ENCODE assay signal across 5 cellular contexts in the genomic region with DNA sequence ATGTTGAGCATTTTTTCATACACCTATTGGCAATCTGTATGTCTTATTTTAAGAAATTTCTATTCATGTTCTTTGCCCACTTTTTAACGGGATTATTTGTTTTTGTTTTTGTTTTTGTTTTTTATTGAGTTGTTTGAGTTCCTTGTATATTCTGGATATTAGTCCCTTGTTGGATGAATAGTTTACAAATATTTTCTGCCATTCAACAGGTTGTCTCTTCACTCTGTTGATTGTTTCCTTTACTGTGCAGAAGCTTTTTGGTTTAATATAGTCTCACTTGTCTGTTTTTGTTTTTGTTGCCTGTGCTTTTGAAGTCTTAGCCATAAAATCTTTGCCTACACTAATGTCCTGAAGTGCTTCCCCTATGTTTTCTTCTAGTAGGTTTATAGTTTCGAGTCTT.
DNase-seq lines count a peak whose midpoint lies in the region; FAIRE-seq and TF ChIP-seq lines count a peak whose summit lies in the region.
"Not testable (repeated sequence)": the region's sequence is repeated elsewhere in the genome, so short reads cannot be mapped to it uniquely, and the experiment has no call there.

No MANE protein-coding gene starts in this region.

- CTCF ChIA-PET in HEK293 (lab: Yijun Ruan, JAX) = not testable (repeated sequence)

- not testable (repeated sequence) for H3K27me3 ChIP-seq in astrocyte (ENCODE audit: insufficient read depth, low read length)

- not testable (repeated sequence) for H2AFZ ChIP-seq in astrocyte (ENCODE audit: low read depth, low read length)

- FAIRE-seq in astrocyte (lab: Jason Lieb, UNC) (peak; percentile 89), colon (lab: Jason Lieb, UNC) (peak; percentile 72), islet of Langerhans (lab: Jason Lieb, UNC) (peak; percentile 60), kidney (lab: Jason Lieb, UNC) (peak; percentile 89)

- POLR2A ChIA-PET in HEK293 (lab: Yijun Ruan, JAX) = not testable (repeated sequence)

- not testable (repeated sequence) for TF ChIP-seq CTCF in HEK293 (tag by site-specific recombination; IDR thresholded peaks at IDR 0.05); astrocyte (IDR thresholded peaks at IDR 0.05; ENCODE audit: insufficient read depth, low read depth, low read length); kidney (IDR thresholded peaks at IDR 0.05; ENCODE audit: borderline replicate concordance, extremely low read depth, insufficient read depth)

- H3K4me2 ChIP-seq in astrocyte (ENCODE audit: low read length) = not testable (repeated sequence)

- H3K27ac Mint-ChIP-seq in astrocyte (ENCODE audit: unreplicated experiment) = not testable (repeated sequence)

- not testable (repeated sequence) for H3K27me3 Mint-ChIP-seq in astrocyte (ENCODE audit: low read depth, unreplicated experiment)

- H3K79me2 ChIP-seq in astrocyte (ENCODE audit: insufficient read depth, low read length) = not testable (repeated sequence)

- not testable (repeated sequence) for H3K4me1 Mint-ChIP-seq in astrocyte (ENCODE audit: low read depth, unreplicated experiment)

- intact Hi-C loops in kidney (cut with DNase I) = not testable (repeated sequence)

- not testable (repeated sequence) for H3K4me1 ChIP-seq in HEK293 (ENCODE audit: control insufficient read depth, insufficient read depth, low read length); astrocyte (ENCODE audit: insufficient read depth, low read length); kidney (ENCODE audit: control insufficient read depth in 1 of 2, insufficient read depth in 1 of 2, low read depth in 1 of 2, low read length in 2 of 2)

- H3K36me3 ChIP-seq in HEK293 (ENCODE audit: control insufficient read depth in 2 of 2, insufficient read depth in 1 of 2, low read length in 2 of 2); astrocyte (ENCODE audit: insufficient read depth, low read length); kidney (ENCODE audit: control insufficient read depth in 1 of 2, insufficient read depth in 2 of 2, low read length in 2 of 2): not testable (repeated sequence)

- H3K36me3 Mint-ChIP-seq in astrocyte (ENCODE audit: low read depth, unreplicated experiment) = not testable (repeated sequence)

- H3K9ac ChIP-seq in astrocyte (ENCODE audit: low read length); kidney (ENCODE audit: low read length in 2 of 2): not testable (repeated sequence)

- H3K9me3 Mint-ChIP-seq in astrocyte (ENCODE audit: unreplicated experiment) = not testable (repeated sequence)

- H3K4me3 ChIP-seq in HEK293 (ENCODE audit: low read depth, low read length); astrocyte (ENCODE audit: insufficient read depth, low read depth, low read length); kidney (ENCODE audit: low read length in 2 of 2): not testable (repeated sequence)

- not testable (repeated sequence) for DNase-seq in astrocyte (ENCODE audit: low read depth); kidney

- H3K27ac ChIP-seq in HEK293 (ENCODE audit: extremely low read depth, low read depth, low read length); astrocyte (ENCODE audit: low read depth, low read length); kidney (ENCODE audit: low read depth in 2 of 2, low read length in 2 of 2): not testable (repeated sequence)

- not testable (repeated sequence) for H3K4me3 Mint-ChIP-seq in astrocyte (ENCODE audit: unreplicated experiment)

- not testable (repeated sequence) for H3K9me3 ChIP-seq in HEK293 (ENCODE audit: control insufficient read depth, insufficient read depth, low read depth, low read length); astrocyte (ENCODE audit: insufficient read depth, low read depth, low read length); kidney (ENCODE audit: control insufficient read depth in 1 of 2, low read length in 2 of 2)

- not testable (repeated sequence) for H4K20me1 ChIP-seq in astrocyte (ENCODE audit: insufficient read depth, low read length)

TF ChIP-seq in HEK293, 187 proteins besides CTCF, POLR2A, EP300 and RAD21:
- peak; percentile 66 for TF ChIP-seq SCRT2 (tag by site-specific recombination; IDR thresholded peaks at IDR 0.05)
- TF ChIP-seq SCRT1 (tag by site-specific recombination; IDR thresholded peaks at IDR 0.05; ENCODE audit: borderline replicate concordance) = peak; percentile 77; the same call in 1 of the 2 replicates
TF ChIP-seq in HEK293: peak in this region for 2; not testable (repeated sequence) for 185.
